Comparison of ENCODE assay signal across 8 cellular contexts in genomic region chr11:131691558-131692041, GRCh38.
DNase-seq lines count a peak whose midpoint lies in the region; TF ChIP-seq lines count a peak whose summit lies in the region.
"Had no signal": no experiment of that assay in that cellular context is flagged by ENCODE, and none has a peak within 500 bp of the region (broad histone marks: within the 10 kb centered on the region; RNA-seq: fewer than 3 reads in every experiment).

No MANE protein-coding gene starts in this region.

- H3K4ac ChIP-seq in H9 (ENCODE audit: low read depth, low read length) = no peak overlapping the region

- no peak overlapping the region for H3K4me3 Mint-ChIP-seq in H9
- H3K4me3 Mint-ChIP-seq: activated B cell treated with CpG ODN at 0.5 μM for 24 hours had no signal

- no peak overlapping the region for H2AFZ ChIP-seq in H9 (ENCODE audit: low read length)

- H4K8ac ChIP-seq in H9 (replicated peaks; ENCODE audit: insufficient read length, low read depth, low read length) = no peak overlapping the region

- no peaks in the 10 kb centered on the region for H3K36me3 Mint-ChIP-seq in H9 (ENCODE audit: insufficient read depth in 1 of 3, low read depth in 3 of 3)

- H3K4me1 ChIP-seq in H9 (ENCODE audit: insufficient read depth, low read length) = peaks cover 6% of the 10 kb centered on the region; the same call in 1 of the 2 replicates

- peaks cover 6% of the 10 kb centered on the region; the same call in 1 of the 2 replicates for H3K27me3 ChIP-seq in H9 (ENCODE audit: insufficient read depth, low read length)

- H3T11ph ChIP-seq in H9 (ENCODE audit: low read length) = no peak overlapping the region

- H4K91ac ChIP-seq in H9 (ENCODE audit: insufficient read length, low read depth, low read length) = no peak overlapping the region

- no peak overlapping the region for H3K18ac ChIP-seq in H9 (ENCODE audit: insufficient read length, low read depth, low read length)

- H3K4me3 ChIP-seq in fibroblast of villous mesenchyme (ENCODE audit: low read depth, low read length) = no peak overlapping the region

- no peaks in the 10 kb centered on the region for H3K79me2 ChIP-seq in H9 (ENCODE audit: insufficient read depth, low read length)

- no peak overlapping the region for H2BK12ac ChIP-seq in H9 (ENCODE audit: insufficient read length, low read depth, low read length)

- no peak overlapping the region for H3K9ac ChIP-seq in H9 (ENCODE audit: extremely low read depth, insufficient read length, low read length)

- H3K27me3 Mint-ChIP-seq in H9 (ENCODE audit: low read depth) = peaks cover 74% of the 10 kb centered on the region

- H3K14ac ChIP-seq in H9 (ENCODE audit: insufficient read depth, low read length) = no peak overlapping the region

- in situ Hi-C loops in SK-MEL-5 (cut with HindIII; ENCODE audit: low pct_unique_long_range_greater_than_20kb, low sequenced_read_pairs) = no loop called here

- no peaks in the 10 kb centered on the region for H3K9me3 ChIP-seq in H9 (ENCODE audit: control insufficient read depth, low read depth, low read length)

- no peaks in the 10 kb centered on the region for H3K9me3 Mint-ChIP-seq in H9
- H3K9me3 Mint-ChIP-seq: activated B cell treated with CpG ODN at 0.5 μM for 24 hours had no signal

- no CpG with 5 or more reads among the region's 32 CpGs for WGBS in H9 (ENCODE audit: extremely low coverage, insufficient read length, low lambda C conversion rate)

- peak; percentile 58 for DNase-seq in GM10248 (ENCODE audit: extremely low spot score)
- DNase-seq in H9 = peak; percentile 68
- DNase-seq in SK-MEL-5 (ENCODE audit: low read depth, low spot score) = peak; percentile 38
- peak; percentile 3 for DNase-seq in fibroblast of villous mesenchyme (ENCODE audit: low read depth)
- peak; percentile 11 to 35 for DNase-seq in stimulated activated CD4-positive, alpha-beta T cell treated with anti-CD3 and anti-CD28 coated beads, Interleukin-4, amount 100 ng/mL, for 48 hours (ENCODE audit: low read depth in 2 of 2)
- no peak for DNase-seq in OCI-M2 (lab: John Stamatoyannopoulos, UW; ENCODE audit: unreplicated experiment)
- DNase-seq in nucleus accumbens (lab: John Stamatoyannopoulos, UW) = no peak
- DNase-seq: activated B cell treated with CpG ODN at 0.5 μM for 24 hours had no signal

- H3K27ac Mint-ChIP-seq in H9 = no peak overlapping the region
- H3K27ac Mint-ChIP-seq: activated B cell treated with CpG ODN at 0.5 μM for 24 hours had no signal

- no peak overlapping the region for H2AK5ac ChIP-seq in H9 (ENCODE audit: insufficient read length, low read length)

- peaks cover 6% of the 10 kb centered on the region for H3K23me2 ChIP-seq in H9 (ENCODE audit: insufficient read length, low read depth, low read length, poor library complexity, severe bottlenecking)

- POLR2A ChIA-PET in GM10248 (lab: Yijun Ruan, JAX) = no interaction called here

- H3K4me2 ChIP-seq in H9 (ENCODE audit: insufficient read depth, insufficient read length, low read length) = no peak overlapping the region

- no peak overlapping the region for H3K23ac ChIP-seq in H9 (ENCODE audit: insufficient read length, low read depth, low read length)

- no peaks in the 10 kb centered on the region for H4K20me1 ChIP-seq in H9 (ENCODE audit: control insufficient read depth, insufficient read depth, insufficient read length)

- H2BK120ac ChIP-seq in H9 (ENCODE audit: low read depth, low read length, poor library complexity, severe bottlenecking) = no peak overlapping the region

- peaks cover 8 to 15% of the 10 kb centered on the region in 2 experiments for H3K4me1 Mint-ChIP-seq in H9
- H3K4me1 Mint-ChIP-seq: activated B cell treated with CpG ODN at 0.5 μM for 24 hours had no signal

- no peak overlapping the region for H2BK5ac ChIP-seq in H9 (ENCODE audit: insufficient read length, low read length)

- TF ChIP-seq CTCF in GM10248 (IDR thresholded peaks at IDR 0.05; ENCODE audit: control extremely low read depth, extremely low read depth, low read depth, missing control alignments) (peak; percentile 49), H9 (conservative IDR thresholded peaks at IDR 0.05) (peak; percentile 92), fibroblast of villous mesenchyme (IDR thresholded peaks at IDR 0.05; ENCODE audit: insufficient read depth, low read depth, low read length) (peak; percentile 51)

- no peaks in the 10 kb centered on the region for H3K79me1 ChIP-seq in H9 (ENCODE audit: insufficient read depth, low read depth, low read length, poor library complexity, severe bottlenecking)

- no peak overlapping the region for H3K27ac ChIP-seq in H9 (ENCODE audit: insufficient read length, low read depth, low read length)

- H3K56ac ChIP-seq in H9 (ENCODE audit: insufficient read length, low read depth, low read length) = no peak overlapping the region

- no peak overlapping the region for H2BK20ac ChIP-seq in H9 (ENCODE audit: low read depth, low read length, poor library complexity, severe bottlenecking)

- H2BK15ac ChIP-seq in H9 (ENCODE audit: low read depth, low read length) = no peak overlapping the region

- no peak overlapping the region for H4K5ac ChIP-seq in H9 (ENCODE audit: insufficient read length, low read depth, low read length)

- CTCF ChIA-PET in GM10248 (lab: Yijun Ruan, JAX) = interaction anchor here (1.2 to 1.7 kb wide), 2 partner anchors 17 to 1249 kb away, joined by 3 to 4 read pairs; no protein-coding TSS in a partner anchor

Comparison
In these comparisons a context has a peak if more than half of its experiments do, and no peak if none do; other contexts are left out.
1. DNase-seq: peak in GM10248 (single experiment), H9 (single experiment), SK-MEL-5 (single experiment), fibroblast of villous mesenchyme (single experiment) and stimulated activated CD4-positive, alpha-beta T cell treated with anti-CD3 and anti-CD28 coated beads, Interleukin-4, amount 100 ng/mL, for 48 hours (2 of 2); none in OCI-M2 (single experiment) and nucleus accumbens (0 of 56).
2. Peak in every context shown above with its lines, with median percentiles within 50 percentile points of each other: CTCF ChIP-seq.